In genomic region chrX:154136627-154137161, GRCh38 we compare ENCODE assay signal across 8 cellular contexts. TPM values are rescaled to one million over a fixed set of nuclear protein-coding genes. Genes with fewer than 3 reads are reported as not detected.
A peak's percentile ranks its signal among the peaks of the same experiment; 100 is the strongest.
DNase-seq lines count a peak whose midpoint lies in the region; ATAC-seq and TF ChIP-seq lines count a peak whose summit lies in the region.

No MANE protein-coding gene starts in this region.

- peak overlapping the region; percentile 91 for H3K27ac Mint-ChIP-seq in CD8-positive, alpha-beta T cell

- POLR2A ChIA-PET in CD8-positive, alpha-beta T cell (lab: Charles Lee) = no interaction called here

- no peaks in the 10 kb centered on the region for H3K9me3 ChIP-seq in CD8-positive, alpha-beta T cell (ENCODE audit: low read length)
- H3K9me3 ChIP-seq in transverse colon = no peaks in the 10 kb centered on the region

- peaks cover 22% of the 10 kb centered on the region for H3K4me1 Mint-ChIP-seq in CD8-positive, alpha-beta T cell (ENCODE audit: low read depth)

- in situ Hi-C loops in transverse colon (cut with MboI; ENCODE audit: low pct_ligation_motif_present in 1 of 4, low pct_unique_long_range_greater_than_20kb in 1 of 4, low sequenced_read_pairs in 3 of 4) = no loop called here

- peak; percentile 42 to 83 (median 64) for DNase-seq in CD8-positive, alpha-beta T cell
- DNase-seq in HK-2 (ENCODE audit: unreplicated experiment) = peak; percentile 58
- peak; percentile 55 for DNase-seq in RPMI7951 (ENCODE audit: low read depth)
- DNase-seq in activated gamma-delta T cell (lab: John Stamatoyannopoulos, UW) = peak; percentile 57
- peak in 41 of 42 donors; percentile 17 to 84 (median 58) for DNase-seq in head of caudate nucleus
- DNase-seq in posterior vena cava (ENCODE audit: low spot score) = peak; percentile 89
- peak; percentile 74 for DNase-seq in transverse colon
- DNase-seq in amniotic stem cell (lab: John Stamatoyannopoulos, UW) = no peak

- peak overlapping the region; percentile 37 for H3K4me3 ChIP-seq in CD8-positive, alpha-beta T cell (ENCODE audit: low read depth, low read length)
- H3K4me3 ChIP-seq in transverse colon = peak overlapping the region in 3 of 4 donors; percentile 16 to 48 (median 28)

- TF ChIP-seq CTCF in CD8-positive, alpha-beta T cell (IDR thresholded peaks at IDR 0.05) = peak; percentile 66
- peak; percentile 60 to 75 (median 64) for TF ChIP-seq CTCF in transverse colon (IDR thresholded peaks at IDR 0.05)

- no peaks in the 10 kb centered on the region for H3K9me3 Mint-ChIP-seq in CD8-positive, alpha-beta T cell

- H3K27ac ChIP-seq in CD8-positive, alpha-beta T cell (ENCODE audit: low read depth, low read length) = peak overlapping the region; percentile 31
- H3K27ac ChIP-seq in transverse colon = peak overlapping the region in 3 of 4 donors; percentile 13 to 36 (median 23)

- peak overlapping the region; percentile 72 for H3K4me3 Mint-ChIP-seq in CD8-positive, alpha-beta T cell

- CTCF ChIA-PET in CD8-positive, alpha-beta T cell (lab: Charles Lee) = interaction anchor here (0.6 to 2.4 kb wide), 6 partner anchors 9 to 217 kb away, joined by 3 to 13 read pairs (median 3); no protein-coding TSS in a partner anchor

- no peak for TF ChIP-seq POLR2A in transverse colon (IDR thresholded peaks at IDR 0.05)

- 46% methylated on average over 35 of the region's 44 CpGs; no CpG with 5 or more reads in 1 of the 2 donors for WGBS in transverse colon (ENCODE audit: low coverage in 1 of 2), 2 donors

- H3K4me1 ChIP-seq in CD8-positive, alpha-beta T cell (ENCODE audit: insufficient read depth, low read length) = peaks cover 22% of the 10 kb centered on the region
- no peaks in the 10 kb centered on the region for H3K4me1 ChIP-seq in transverse colon

- no peak for TF ChIP-seq EP300 in transverse colon (IDR thresholded peaks at IDR 0.05; ENCODE audit: low read depth)

- H3K27me3 Mint-ChIP-seq in CD8-positive, alpha-beta T cell (ENCODE audit: low read depth) = no peaks in the 10 kb centered on the region

- H3K36me3 ChIP-seq in CD8-positive, alpha-beta T cell (ENCODE audit: insufficient read depth, low read length) = no peaks in the 10 kb centered on the region
- H3K36me3 ChIP-seq in transverse colon = no peaks in the 10 kb centered on the region

- intact Hi-C loops in CD8-positive, alpha-beta T cell (cut with DNase I, micrococcal nuclease) = no loop called here
- intact Hi-C loops in head of caudate nucleus (cut with DNase I) (no loop called here), posterior vena cava (cut with DNase I) (no loop called here), transverse colon (cut with DNase I; ENCODE audit: low total_unique reads) (no loop called here)

- H3K36me3 Mint-ChIP-seq in CD8-positive, alpha-beta T cell = no peaks in the 10 kb centered on the region

- H3K27me3 ChIP-seq in CD8-positive, alpha-beta T cell (ENCODE audit: insufficient read depth, low read length) = no peaks in the 10 kb centered on the region
- H3K27me3 ChIP-seq in transverse colon = no peaks in the 10 kb centered on the region

- peak; percentile 68 for ATAC-seq in CD8-positive, alpha-beta T cell

RNA-seq across cellular contexts. Expression of gene OPN1LW, which starts 7.3 kb away (rescaled TPM):
- not detected for total RNA-seq in CD8-positive, alpha-beta T cell
- total RNA-seq in RPMI7951 (2014; rRNA removed; shearing (Covaris generic)) = not detected in 2 replicates
- total RNA-seq in posterior vena cava = not detected
- total RNA-seq in transverse colon = not detected

RNA-seq across cellular contexts. Expression of gene MECP2, which starts 39.2 kb away (rescaled TPM):
- 100 to 1,000 TPM; 106 to 204 TPM for total RNA-seq in CD8-positive, alpha-beta T cell
- total RNA-seq in RPMI7951 (2014; rRNA removed; shearing (Covaris generic)) = 12.5 and 12.9 TPM in 2 replicates
- total RNA-seq in posterior vena cava (10 to 100 TPM; 53.6 to 55.0 TPM), transverse colon (10 to 100 TPM; 22.1 to 53.1 (median 37.8) TPM)

RNA-seq across cellular contexts. Expression of gene OPN1MW, which starts 45.7 kb away (rescaled TPM):
- total RNA-seq in CD8-positive, alpha-beta T cell = not detected
- total RNA-seq in RPMI7951 (2014; rRNA removed; shearing (Covaris generic)) = not detected in 2 replicates
- total RNA-seq in posterior vena cava (not detected), transverse colon (not detected)
